Comparison of ENCODE assay signal across 9 cellular contexts in genomic region chr1:22808846-22809501, GRCh38.
DNase-seq lines count a peak whose midpoint lies in the region; ATAC-seq and TF ChIP-seq lines count a peak whose summit lies in the region.
"Had no signal": no experiment of that assay in that cellular context is flagged by ENCODE, and none has a peak within 500 bp of the region (broad histone marks: within the 10 kb centered on the region; RNA-seq: fewer than 3 reads in every experiment).

No MANE protein-coding gene starts in this region.

- no peaks in the 10 kb centered on the region for H3K27me3 Mint-ChIP-seq in natural killer cell treated with Interleukin-12 subunit alpha and Interleukin-12 subunit beta and Interleukin-15 and Interleukin-18, amount 100 ng/mL, for 72 hours

- H3K36me3 Mint-ChIP-seq in natural killer cell treated with Interleukin-12 subunit alpha and Interleukin-12 subunit beta and Interleukin-15 and Interleukin-18, amount 100 ng/mL, for 72 hours: no peaks in the 10 kb centered on the region

- ATAC-seq in natural killer cell treated with Interleukin-12 subunit alpha and Interleukin-12 subunit beta and Interleukin-15 and Interleukin-18, amount 100 ng/mL, for 72 hours: no peak

- in situ Hi-C loops in astrocyte of the cerebellum (cut with HindIII; ENCODE audit: low sequenced_read_pairs): loop anchor here (5.0 kb wide), 1 partner anchor 52 kb away; no protein-coding TSS in a partner anchor

- H3K4me3 Mint-ChIP-seq in natural killer cell treated with Interleukin-12 subunit alpha and Interleukin-12 subunit beta and Interleukin-15 and Interleukin-18, amount 100 ng/mL, for 72 hours: no peak overlapping the region

- H3K9me3 Mint-ChIP-seq in natural killer cell treated with Interleukin-12 subunit alpha and Interleukin-12 subunit beta and Interleukin-15 and Interleukin-18, amount 100 ng/mL, for 72 hours: no peaks in the 10 kb centered on the region

- no peak for TF ChIP-seq CTCF in HFF-Myc (IDR thresholded peaks at IDR 0.05; ENCODE audit: low read depth, low read length, missing control alignments)
- TF ChIP-seq CTCF in astrocyte of the cerebellum (IDR thresholded peaks at IDR 0.05; ENCODE audit: low read depth, low read length, missing control alignments): no peak

- no peaks in the 10 kb centered on the region for H3K4me1 Mint-ChIP-seq in natural killer cell treated with Interleukin-12 subunit alpha and Interleukin-12 subunit beta and Interleukin-15 and Interleukin-18, amount 100 ng/mL, for 72 hours (ENCODE audit: low read depth in 2 of 2)

- DNase-seq in HFF-Myc (ENCODE audit: extremely low read depth, low read depth): peak; percentile 72
- peak; percentile 57 for DNase-seq in astrocyte of the cerebellum (ENCODE audit: low read depth)
- peak; percentile 91 for DNase-seq in hepatic stellate cell (ENCODE audit: low spot score)
- peak; percentile 23 for DNase-seq in smooth muscle cell of the brain vasculature (ENCODE audit: low read depth, low spot score)
- no peak for DNase-seq in DMS153 (lab: John Stamatoyannopoulos, UW)
- DNase-seq in superior temporal gyrus (ENCODE audit: extremely low spot score): no peak
- DNase-seq in NCI-H2029 (lab: John Stamatoyannopoulos, UW): no peak
- no peak for DNase-seq in natural killer cell treated with Interleukin-12 subunit alpha and Interleukin-12 subunit beta and Interleukin-15 and Interleukin-18, amount 100 ng/mL, for 72 hours (ENCODE audit: low spot score)
- DNase-seq: stimulated activated CD4-positive, alpha-beta T cell treated with anti-CD3 and anti-CD28 coated beads, Interleukin-2, amount 100 ng/mL, for 24 hours had no signal

- H3K27ac Mint-ChIP-seq in natural killer cell treated with Interleukin-12 subunit alpha and Interleukin-12 subunit beta and Interleukin-15 and Interleukin-18, amount 100 ng/mL, for 72 hours: no peak overlapping the region

- H3K4me3 ChIP-seq in HFF-Myc (replicated peaks; ENCODE audit: low read depth, low read length): no peak overlapping the region
- H3K4me3 ChIP-seq in astrocyte of the cerebellum (ENCODE audit: low read depth, low read length): no peak overlapping the region

Comparison
In these comparisons a context has a peak if more than half of its experiments do, and no peak if none do; other contexts are left out.
1. DNase-seq: peak in HFF-Myc (single experiment), astrocyte of the cerebellum (single experiment), hepatic stellate cell (single experiment) and smooth muscle cell of the brain vasculature (single experiment); none in DMS153 (single experiment), superior temporal gyrus (single experiment), NCI-H2029 (single experiment) and natural killer cell treated with Interleukin-12 subunit alpha and Interleukin-12 subunit beta and Interleukin-15 and Interleukin-18, amount 100 ng/mL, for 72 hours (single experiment).